ENCODE assay signal across 12 cellular contexts in genomic region chr7:104978460-104978859, GRCh38. TPM values are rescaled to one million over a fixed set of nuclear protein-coding genes. Genes with fewer than 3 reads are reported as not detected.
DNase-seq lines count a peak whose midpoint lies in the region; ATAC-seq, FAIRE-seq and TF ChIP-seq lines count a peak whose summit lies in the region.
"Had no signal": no experiment of that assay in that cellular context is flagged by ENCODE, and none has a peak within 500 bp of the region (broad histone marks: within the 10 kb centered on the region; RNA-seq: fewer than 3 reads in every experiment).

No MANE protein-coding gene starts in this region.

- H3K27me3 ChIP-seq in astrocyte (ENCODE audit: insufficient read depth, low read length): no peaks in the 10 kb centered on the region
- no peaks in the 10 kb centered on the region for H3K27me3 ChIP-seq in right cardiac atrium (ENCODE audit: control insufficient read depth, insufficient read depth)
- no peaks in the 10 kb centered on the region for H3K27me3 ChIP-seq in rectal smooth muscle tissue (ENCODE audit: control insufficient read depth, insufficient read depth, low read length)

- peaks cover 26% of the 10 kb centered on the region for H4K20me1 ChIP-seq in astrocyte (ENCODE audit: insufficient read depth, low read length)

- H3K27ac ChIP-seq in astrocyte (ENCODE audit: low read depth, low read length) (no peak overlapping the region), right cardiac atrium (ENCODE audit: low read length) (no peak overlapping the region), rectal smooth muscle tissue (ENCODE audit: low read depth, low read length) (peak overlapping the region; percentile 52)

- intact Hi-C loops in right cardiac atrium (cut with DNase I): no loop called here

- peak overlapping the region; percentile 84 for H3K27ac Mint-ChIP-seq in astrocyte (ENCODE audit: unreplicated experiment)
- H3K27ac Mint-ChIP-seq: activated CD8-positive, alpha-beta T cell treated with anti-CD3 and anti-CD28 coated beads, Interleukin-2, amount 10 ng/mL, durations not matched to agents 7 days and 5 days had no signal

- H3K4me1 Mint-ChIP-seq in astrocyte (ENCODE audit: low read depth, unreplicated experiment): peaks cover 63% of the 10 kb centered on the region

- peaks cover 31% of the 10 kb centered on the region for H3K79me2 ChIP-seq in astrocyte (ENCODE audit: insufficient read depth, low read length)

- WGBS in right cardiac atrium: 11% methylated on average over 1 of the region's 1 CpG

- peak; percentile 55 for DNase-seq in Ammon's horn (ENCODE audit: low spot score)
- no peak for DNase-seq in astrocyte (ENCODE audit: low read depth)
- DNase-seq in right cardiac atrium: peak in 2 of 3 donors; percentile 45 to 73
- no peak for DNase-seq in GM03348 (ENCODE audit: low spot score)
- DNase-seq in NCI-H345 (lab: John Stamatoyannopoulos, UW): no peak
- DNase-seq in NCI-H345 treated with DMSO at 0.1 percent for 48 hours (lab: John Stamatoyannopoulos, UW; ENCODE audit: unreplicated experiment): no peak
- DNase-seq: amniotic stem cell; CD4-positive, CD25-positive, alpha-beta regulatory T cell; SW 1271 had no signal

- TF ChIP-seq CTCF in astrocyte (IDR thresholded peaks at IDR 0.05; ENCODE audit: insufficient read depth, low read depth, low read length): no peak

- H3K9me3 Mint-ChIP-seq in astrocyte (ENCODE audit: unreplicated experiment): no peaks in the 10 kb centered on the region
- H3K9me3 Mint-ChIP-seq: CD4-positive, CD25-positive, alpha-beta regulatory T cell had no signal

- H3K4me1 ChIP-seq in astrocyte (ENCODE audit: insufficient read depth, low read length): peaks cover 51% of the 10 kb centered on the region
- peaks cover 17% of the 10 kb centered on the region for H3K4me1 ChIP-seq in right cardiac atrium (ENCODE audit: control insufficient read depth, insufficient read depth, low read length)
- H3K4me1 ChIP-seq in rectal smooth muscle tissue (ENCODE audit: control insufficient read depth, insufficient read depth, low read length): peaks cover 43% of the 10 kb centered on the region

- H3K27me3 Mint-ChIP-seq in astrocyte (ENCODE audit: low read depth, unreplicated experiment): no peaks in the 10 kb centered on the region
- H3K27me3 Mint-ChIP-seq: CD4-positive, CD25-positive, alpha-beta regulatory T cell had no signal

- H3K4me3 Mint-ChIP-seq in astrocyte (ENCODE audit: unreplicated experiment): no peak overlapping the region
- H3K4me3 Mint-ChIP-seq: activated CD8-positive, alpha-beta T cell treated with anti-CD3 and anti-CD28 coated beads, Interleukin-2, amount 10 ng/mL, durations not matched to agents 7 days and 5 days had no signal

- ATAC-seq in right cardiac atrium: peak; percentile 61 to 65
- ATAC-seq in GM19463 (IDR thresholded peaks at IDR 0.05; ENCODE audit: unreplicated experiment): no peak
- ATAC-seq: activated CD8-positive, alpha-beta T cell treated with anti-CD3 and anti-CD28 coated beads, Interleukin-2, amount 10 ng/mL, durations not matched to agents 7 days and 5 days had no signal

- H3K4me3 ChIP-seq in astrocyte (ENCODE audit: insufficient read depth, low read depth, low read length): no peak overlapping the region
- no peak overlapping the region for H3K4me3 ChIP-seq in right cardiac atrium (ENCODE audit: low read length)
- no peak overlapping the region for H3K4me3 ChIP-seq in rectal smooth muscle tissue (ENCODE audit: low read length)

- H3K36me3 ChIP-seq in astrocyte (ENCODE audit: insufficient read depth, low read length): no peaks in the 10 kb centered on the region
- H3K36me3 ChIP-seq in rectal smooth muscle tissue (ENCODE audit: control insufficient read depth, insufficient read depth, low read length): no peaks in the 10 kb centered on the region

- no peak for FAIRE-seq in astrocyte (lab: Jason Lieb, UNC)

- H3K36me3 Mint-ChIP-seq in astrocyte (ENCODE audit: low read depth, unreplicated experiment): peaks cover 2% of the 10 kb centered on the region

- no peaks in the 10 kb centered on the region for H3K9me3 ChIP-seq in astrocyte (ENCODE audit: insufficient read depth, low read depth, low read length)
- H3K9me3 ChIP-seq in right cardiac atrium (ENCODE audit: control insufficient read depth, low read length): no peaks in the 10 kb centered on the region

- H3K4me2 ChIP-seq in astrocyte (ENCODE audit: low read length): peak overlapping the region; percentile 73

- no peak overlapping the region for H2AFZ ChIP-seq in astrocyte (ENCODE audit: low read depth, low read length)

- H3K9ac ChIP-seq in astrocyte (ENCODE audit: low read length) (no peak overlapping the region), rectal smooth muscle tissue (ENCODE audit: low read length) (no peak overlapping the region)

RNA-seq across cellular contexts. Expression of gene KMT2E, which starts 35.5 kb away (rescaled TPM):
- total RNA-seq in astrocyte (57.4 and 62.5 TPM in 2 replicates), right cardiac atrium (10 to 100 TPM; 49.2 to 73.1 (median 59.1) TPM)
- polyA plus RNA-seq in right cardiac atrium: 17.8 TPM

Comparison
In these comparisons a context has a peak if more than half of its experiments do, and no peak if none do; other contexts are left out.
1. DNase-seq: peak in Ammon's horn (single experiment) and right cardiac atrium (2 of 3); none in astrocyte (single experiment), GM03348 (single experiment), NCI-H345 (single experiment) and NCI-H345 treated with DMSO at 0.1 percent for 48 hours (single experiment).